8 cellular contexts compared by ENCODE assay signal in genomic region chr15:75723847-75724660, GRCh38. TPM values are rescaled to one million over a fixed set of nuclear protein-coding genes. Genes with fewer than 3 reads are reported as not detected.
DNase-seq lines count a peak whose midpoint lies in the region; ATAC-seq and TF ChIP-seq lines count a peak whose summit lies in the region.

No MANE protein-coding gene starts in this region.

- intact Hi-C loops in sciatic nerve (cut with DNase I): no loop called here

- ATAC-seq in HG03045 (IDR thresholded peaks at IDR 0.05; ENCODE audit: unreplicated experiment) (peak; percentile 47), sciatic nerve (peak; percentile 96)

- peak; percentile 84 for DNase-seq in Daoy (ENCODE audit: low read depth)
- DNase-seq in brain pericyte (ENCODE audit: low read depth, low spot score): peak; percentile 83
- peak in 41 of 51 donors; percentile 8 to 82 (median 55) for DNase-seq in hypothalamus (lab: John Stamatoyannopoulos, UW)
- peak; percentile 96 for DNase-seq in sciatic nerve (ENCODE audit: low spot score)
- DNase-seq in 8988T: no peak
- DNase-seq in activated CD4-positive, CD25-positive, alpha-beta regulatory T cell (lab: John Stamatoyannopoulos, UW): no peak

TF ChIP-seq in PFSK-1, 5 proteins besides CTCF, POLR2A, EP300 and RAD21:
- TF ChIP-seq POLR2AphosphoS5 (IDR thresholded peaks at IDR 0.05; ENCODE audit: low read depth, low read length) (0 out of 2 replicates have a peak, but pooled peaks have one; percentile 29), TAF1 (IDR thresholded peaks at IDR 0.05; ENCODE audit: borderline replicate concordance, insufficient read depth, low read length) (peak; percentile 31; the same call in 1 of the 2 replicates), FOXP2 (optimal IDR thresholded peaks at IDR 0.05; ENCODE audit: borderline replicate concordance, extremely low read depth, extremely low read length, insufficient read depth) (peak; percentile 89), SIN3A (IDR thresholded peaks at IDR 0.05; ENCODE audit: borderline replicate concordance, insufficient read depth, low read length) (no peak)
- TF ChIP-seq, protein P1, sequence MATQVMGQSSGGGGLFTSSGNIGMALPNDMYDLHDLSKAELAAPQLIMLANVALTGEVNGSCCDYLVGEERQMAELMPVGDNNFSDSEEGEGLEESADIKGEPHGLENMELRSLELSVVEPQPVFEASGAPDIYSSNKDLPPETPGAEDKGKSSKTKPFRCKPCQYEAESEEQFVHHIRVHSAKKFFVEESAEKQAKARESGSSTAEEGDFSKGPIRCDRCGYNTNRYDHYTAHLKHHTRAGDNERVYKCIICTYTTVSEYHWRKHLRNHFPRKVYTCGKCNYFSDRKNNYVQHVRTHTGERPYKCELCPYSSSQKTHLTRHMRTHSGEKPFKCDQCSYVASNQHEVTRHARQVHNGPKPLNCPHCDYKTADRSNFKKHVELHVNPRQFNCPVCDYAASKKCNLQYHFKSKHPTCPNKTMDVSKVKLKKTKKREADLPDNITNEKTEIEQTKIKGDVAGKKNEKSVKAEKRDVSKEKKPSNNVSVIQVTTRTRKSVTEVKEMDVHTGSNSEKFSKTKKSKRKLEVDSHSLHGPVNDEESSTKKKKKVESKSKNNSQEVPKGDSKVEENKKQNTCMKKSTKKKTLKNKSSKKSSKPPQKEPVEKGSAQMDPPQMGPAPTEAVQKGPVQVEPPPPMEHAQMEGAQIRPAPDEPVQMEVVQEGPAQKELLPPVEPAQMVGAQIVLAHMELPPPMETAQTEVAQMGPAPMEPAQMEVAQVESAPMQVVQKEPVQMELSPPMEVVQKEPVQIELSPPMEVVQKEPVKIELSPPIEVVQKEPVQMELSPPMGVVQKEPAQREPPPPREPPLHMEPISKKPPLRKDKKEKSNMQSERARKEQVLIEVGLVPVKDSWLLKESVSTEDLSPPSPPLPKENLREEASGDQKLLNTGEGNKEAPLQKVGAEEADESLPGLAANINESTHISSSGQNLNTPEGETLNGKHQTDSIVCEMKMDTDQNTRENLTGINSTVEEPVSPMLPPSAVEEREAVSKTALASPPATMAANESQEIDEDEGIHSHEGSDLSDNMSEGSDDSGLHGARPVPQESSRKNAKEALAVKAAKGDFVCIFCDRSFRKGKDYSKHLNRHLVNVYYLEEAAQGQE (IDR thresholded peaks at IDR 0.05; ENCODE audit: insufficient read depth in 1 of 2, low read depth in 2 of 2, low read length in 2 of 2): no peak

RNA-seq across cellular contexts. Expression of gene CSPG4, which starts 11.4 kb away (rescaled TPM):
- 21.2 and 24.7 TPM in 2 replicates for total RNA-seq in Daoy (2014; rRNA removed; shearing (Covaris generic))
- polyA plus RNA-seq in PFSK-1 (2012; ENCODE audit: insufficient read length, low read depth): 95.1 TPM
- total RNA-seq in sciatic nerve: 57.5 TPM

Comparison
In these comparisons a context has a peak if more than half of its experiments do, and no peak if none do; other contexts are left out.
1. DNase-seq: peak in Daoy (single experiment), brain pericyte (single experiment), hypothalamus (41 of 51) and sciatic nerve (single experiment); none in 8988T (single experiment) and activated CD4-positive, CD25-positive, alpha-beta regulatory T cell (0 of 4).